Comparison of ENCODE assay signal across 8 cellular contexts in genomic region chr3:158434412-158435038, GRCh38.
A peak's percentile ranks its signal among the peaks of the same experiment; 100 is the strongest.
DNase-seq lines count a peak whose midpoint lies in the region; ATAC-seq, FAIRE-seq and TF ChIP-seq lines count a peak whose summit lies in the region.

No MANE protein-coding gene starts in this region.

- H3K79me2 ChIP-seq in HCT116 (ENCODE audit: insufficient read depth, low read length) (no peaks in the 10 kb centered on the region), mammary epithelial cell (ENCODE audit: insufficient read depth, low read length) (no peaks in the 10 kb centered on the region), keratinocyte (ENCODE audit: control insufficient read depth, insufficient read depth, low read length) (no peaks in the 10 kb centered on the region)

- H2AFZ ChIP-seq in HCT116 (ENCODE audit: low read depth, low read length, poor library complexity, severe bottlenecking) (no peak overlapping the region), mammary epithelial cell (ENCODE audit: low read depth, low read length) (no peak overlapping the region), keratinocyte (ENCODE audit: control insufficient read depth, low read length) (no peak overlapping the region)

- no peaks in the 10 kb centered on the region for H3K27me3 Mint-ChIP-seq in activated CD8-positive, alpha-beta memory T cell treated with anti-CD3 and anti-CD28 coated beads, Interleukin-2, amount 10 ng/mL, durations not matched to agents 7 days and 5 days

- CTCF ChIA-PET in activated CD8-positive, alpha-beta memory T cell treated with anti-CD3 and anti-CD28 coated beads, Interleukin-2, amount 10 ng/mL, durations not matched to agents 7 days and 5 days (lab: Charles Lee): interaction anchor here (0.6 to 3.1 kb wide), 9 partner anchors 9 to 820 kb away, joined by 3 to 8 read pairs (median 3); partner anchors contain the start of gene RSRC1
- CTCF ChIA-PET in HCT116 (lab: Charles Lee): interaction anchor here (0.7 to 3.0 kb wide), 14 partner anchors 9 to 902 kb away, joined by 3 to 23 read pairs (median 5); partner anchors contain the start of gene RSRC1
- CTCF ChIA-PET in mammary epithelial cell (lab: Charles Lee; ENCODE audit: low non-redundant PET): interaction anchor here (0.6 to 1.2 kb wide), 4 partner anchors 36 to 828 kb away, joined by 4 to 6 read pairs (median 6); no protein-coding TSS in a partner anchor

- ATAC-seq in activated CD8-positive, alpha-beta memory T cell treated with anti-CD3 and anti-CD28 coated beads, Interleukin-2, amount 10 ng/mL, durations not matched to agents 7 days and 5 days: no peak
- peak; percentile 87 for ATAC-seq in HCT116

- H3K9me3 ChIP-seq in HCT116 (ENCODE audit: control insufficient read depth in 1 of 2, insufficient read depth in 1 of 2, low read depth in 1 of 2, low read length in 2 of 2): no peaks in the 10 kb centered on the region
- H3K9me3 ChIP-seq in mammary epithelial cell (replicated peaks; ENCODE audit: insufficient read depth, low read length): no peaks in the 10 kb centered on the region
- H3K9me3 ChIP-seq in keratinocyte (ENCODE audit: control insufficient read depth, low read depth, low read length): no peaks in the 10 kb centered on the region

- H3K4me3 Mint-ChIP-seq in activated CD8-positive, alpha-beta memory T cell treated with anti-CD3 and anti-CD28 coated beads, Interleukin-2, amount 10 ng/mL, durations not matched to agents 7 days and 5 days: no peak overlapping the region

- RAD21 ChIA-PET in HCT116 (lab: Charles Lee; ENCODE audit: low non-redundant PET in 1 of 2, low total read pairs in 2 of 2, uncharacterized antibody in 2 of 2, unreplicated experiment in 2 of 2): interaction anchor here (0.6 to 1.0 kb wide), 4 partner anchors 13 to 1230 kb away, joined by 3 to 8 read pairs (median 4); no protein-coding TSS in a partner anchor

- peak; percentile 43 for DNase-seq in activated CD8-positive, alpha-beta memory T cell treated with anti-CD3 and anti-CD28 coated beads, Interleukin-2, amount 10 ng/mL, durations not matched to agents 7 days and 5 days
- DNase-seq in activated CD8-positive, alpha-beta memory T cell treated with anti-CD3 and anti-CD28 coated beads, Interleukin-2, amount 50 U/mL, for 48 hours: no peak
- DNase-seq in HCT116 (ENCODE audit: low read depth, low spot score) (peak; percentile 37), M059J (ENCODE audit: low read depth) (peak; percentile 79), SK-N-DZ (ENCODE audit: low spot score) (peak; percentile 71), mammary epithelial cell (peak; percentile 63), keratinocyte (ENCODE audit: low read depth, low spot score) (no peak)
- peak; percentile 9 to 30 for DNase-seq in stimulated activated CD4-positive, alpha-beta T cell treated with anti-CD3 and anti-CD28 coated beads, Interleukin-2, amount 100 ng/mL, for 48 hours

- in situ Hi-C loops in mammary epithelial cell (cut with MboI; ENCODE audit: low sequenced_read_pairs in 2 of 2): loop anchor here in 1 of 2 donors (25.0 kb wide), 2 partner anchors 347 to 822 kb away; no protein-coding TSS in a partner anchor

- intact Hi-C loops in HCT116 (cut with micrococcal nuclease): loop anchor here (1.0 kb wide), 3 partner anchors 569 to 902 kb away; no protein-coding TSS in a partner anchor
- intact Hi-C loops in mammary epithelial cell (cut with micrococcal nuclease): loop anchor here (1.0 to 5.0 kb wide), 7 partner anchors 98 to 817 kb away; partner anchors contain the start of gene SHOX2

- H3K9ac ChIP-seq in HCT116 (ENCODE audit: low read length): no peak overlapping the region
- no peak overlapping the region for H3K9ac ChIP-seq in mammary epithelial cell (ENCODE audit: insufficient read depth, low read length)
- no peak overlapping the region for H3K9ac ChIP-seq in keratinocyte (ENCODE audit: control insufficient read depth, extremely low read depth, insufficient read depth, low read length)

- H4K20me1 ChIP-seq in HCT116 (ENCODE audit: insufficient read depth) (no peaks in the 10 kb centered on the region; the same call in 1 of the 2 replicates), mammary epithelial cell (ENCODE audit: insufficient read depth, low read length) (no peaks in the 10 kb centered on the region), keratinocyte (ENCODE audit: control insufficient read depth, extremely low read depth, insufficient read depth, low read length) (no peaks in the 10 kb centered on the region)

- dilution Hi-C loops in mammary epithelial cell (cut with HindIII; ENCODE audit: low sequenced_read_pairs) (no loop called here), keratinocyte (cut with MboI; ENCODE audit: extremely low pct_ligation_motif_present, low sequenced_read_pairs) (no loop called here)

- TF ChIP-seq CTCF in HCT116 (IDR thresholded peaks at IDR 0.05 in 2 of 3, conservative IDR thresholded peaks at IDR 0.05 in 1 of 3; ENCODE audit: borderline replicate concordance in 1 of 3, insufficient read depth in 1 of 3, low read depth in 2 of 3, low read length in 2 of 3) (peak; percentile 62 to 77 (median 70); a peak in 5 of 6 replicates), mammary epithelial cell (conservative IDR thresholded peaks at IDR 0.05 in 1 of 2, IDR thresholded peaks at IDR 0.05 in 1 of 2; ENCODE audit: extremely low read depth in 1 of 2, insufficient read depth in 1 of 2, low read depth in 1 of 2, low read length in 2 of 2) (peak; percentile 78 to 79), keratinocyte (optimal IDR thresholded peaks at IDR 0.05 in 1 of 3, IDR thresholded peaks at IDR 0.05 in 1 of 3, conservative IDR thresholded peaks at IDR 0.05 in 1 of 3; ENCODE audit: extremely low read depth in 1 of 3, insufficient read depth in 2 of 3, low read length in 3 of 3) (peak; percentile 59)

- TF ChIP-seq RAD21 in HCT116 (IDR thresholded peaks at IDR 0.05; ENCODE audit: low read depth): peak; percentile 81

- no peak overlapping the region for H3K27ac Mint-ChIP-seq in activated CD8-positive, alpha-beta memory T cell treated with anti-CD3 and anti-CD28 coated beads, Interleukin-2, amount 10 ng/mL, durations not matched to agents 7 days and 5 days

- no TSS peak for BruUV-seq in HCT116 (replicated peaks; lab: Mats Ljungman, UMichigan)
- no TSS peak for BruUV-seq in mammary epithelial cell (replicated peaks; lab: Mats Ljungman, UMichigan)

- H3K27me3 ChIP-seq in HCT116 (ENCODE audit: insufficient read depth, low read length) (no peaks in the 10 kb centered on the region), mammary epithelial cell (ENCODE audit: insufficient read depth, low read length) (no peaks in the 10 kb centered on the region), keratinocyte (ENCODE audit: control insufficient read depth, extremely low read depth, insufficient read depth, low read length) (no peaks in the 10 kb centered on the region)

- FAIRE-seq in keratinocyte (lab: Jason Lieb, UNC): peak; percentile 48

- H3K27ac ChIP-seq in HCT116 (ENCODE audit: low read depth, low read length) (no peak overlapping the region), mammary epithelial cell (ENCODE audit: insufficient read depth, low read depth, low read length) (no peak overlapping the region), keratinocyte (ENCODE audit: control insufficient read depth, insufficient read depth, low read length) (no peak overlapping the region)

- no peaks in the 10 kb centered on the region for H3K36me3 ChIP-seq in HCT116 (ENCODE audit: control insufficient read depth in 1 of 2, insufficient read depth in 2 of 2, low read length in 2 of 2)
- H3K36me3 ChIP-seq in mammary epithelial cell (ENCODE audit: insufficient read depth, low read length): no peaks in the 10 kb centered on the region
- no peaks in the 10 kb centered on the region for H3K36me3 ChIP-seq in keratinocyte (ENCODE audit: control insufficient read depth in 2 of 2, extremely low read depth in 1 of 2, insufficient read depth in 2 of 2, low read length in 2 of 2)

- H3K9me1 ChIP-seq in keratinocyte (ENCODE audit: control insufficient read depth, extremely low read depth, insufficient read depth, low read length): no peaks in the 10 kb centered on the region

- WGBS in mammary epithelial cell (ENCODE audit: low coverage, missing lambda C conversion rate): 7% methylated on average over 4 of the region's 4 CpGs

- H3K9me3 Mint-ChIP-seq in activated CD8-positive, alpha-beta memory T cell treated with anti-CD3 and anti-CD28 coated beads, Interleukin-2, amount 10 ng/mL, durations not matched to agents 7 days and 5 days (ENCODE audit: low read depth): no peaks in the 10 kb centered on the region

- no peak for TF ChIP-seq POLR2A in HCT116 (IDR thresholded peaks at IDR 0.05; ENCODE audit: borderline replicate concordance, extremely low read depth, insufficient read depth, insufficient read length)

- H3K4me1 ChIP-seq in HCT116 (ENCODE audit: control insufficient read depth in 1 of 2, insufficient read depth in 2 of 2, low read length in 2 of 2) (no peaks in the 10 kb centered on the region), mammary epithelial cell (ENCODE audit: insufficient read depth, low read length) (no peaks in the 10 kb centered on the region), keratinocyte (ENCODE audit: control insufficient read depth, extremely low read depth, insufficient read depth, low read length) (no peaks in the 10 kb centered on the region)

- H3K4me2 ChIP-seq in HCT116 (ENCODE audit: low read length) (no peak overlapping the region), mammary epithelial cell (ENCODE audit: insufficient read depth, low read depth, low read length) (no peak overlapping the region), keratinocyte (ENCODE audit: control insufficient read depth, extremely low read depth, insufficient read depth, low read depth, low read length) (no peak overlapping the region)

- POLR2A ChIA-PET in HCT116 (lab: Charles Lee): interaction anchor here (1.2 kb wide), 1 partner anchor 828 kb away, joined by 3 read pairs; no protein-coding TSS in a partner anchor

- peaks cover 2% of the 10 kb centered on the region for H3K36me3 Mint-ChIP-seq in activated CD8-positive, alpha-beta memory T cell treated with anti-CD3 and anti-CD28 coated beads, Interleukin-2, amount 10 ng/mL, durations not matched to agents 7 days and 5 days

- no peaks in the 10 kb centered on the region for H3K4me1 Mint-ChIP-seq in activated CD8-positive, alpha-beta memory T cell treated with anti-CD3 and anti-CD28 coated beads, Interleukin-2, amount 10 ng/mL, durations not matched to agents 7 days and 5 days

- no peak overlapping the region for H3K4me3 ChIP-seq in HCT116 (replicated peaks in 1 of 2; ENCODE audit: low read depth in 1 of 2, low read length in 2 of 2)
- H3K4me3 ChIP-seq in mammary epithelial cell (replicated peaks in 1 of 3; ENCODE audit: insufficient read depth in 1 of 3, low read depth in 2 of 3, low read length in 3 of 3): no peak overlapping the region
- H3K4me3 ChIP-seq in keratinocyte (ENCODE audit: control insufficient read depth in 2 of 3, extremely low read depth in 1 of 3, insufficient read depth in 2 of 3, low read depth in 1 of 3, low read length in 3 of 3): no peak overlapping the region

- no peaks in the 10 kb centered on the region for H3K9me2 ChIP-seq in HCT116 (ENCODE audit: insufficient read depth)

TF ChIP-seq in HCT116, 20 proteins besides CTCF, POLR2A, EP300 and RAD21 (continues in another document):
- no peak for TF ChIP-seq CEBPB (IDR thresholded peaks at IDR 0.05; ENCODE audit: low read depth)
- no peak for TF ChIP-seq EZH2 (IDR thresholded peaks at IDR 0.05)

Comparison
In these comparisons a context has a peak if more than half of its experiments do, and no peak if none do; other contexts are left out.
1. DNase-seq: peak in activated CD8-positive, alpha-beta memory T cell treated with anti-CD3 and anti-CD28 coated beads, Interleukin-2, amount 10 ng/mL, durations not matched to agents 7 days and 5 days (single experiment), HCT116 (single experiment), M059J (single experiment), SK-N-DZ (single experiment), mammary epithelial cell (single experiment) and stimulated activated CD4-positive, alpha-beta T cell treated with anti-CD3 and anti-CD28 coated beads, Interleukin-2, amount 100 ng/mL, for 48 hours (2 of 2); none in activated CD8-positive, alpha-beta memory T cell treated with anti-CD3 and anti-CD28 coated beads, Interleukin-2, amount 50 U/mL, for 48 hours (single experiment) and keratinocyte (single experiment).
2. Peak in every context shown above with its lines, with median percentiles within 50 percentile points of each other: CTCF ChIP-seq.